Comparison of ENCODE assay signal across 7 cellular contexts in genomic region chr3:59049671-59050331, GRCh38. TPM values are rescaled to one million over a fixed set of nuclear protein-coding genes. Genes with fewer than 3 reads are reported as not detected.
DNase-seq lines count a peak whose midpoint lies in the region; ATAC-seq, FAIRE-seq and TF ChIP-seq lines count a peak whose summit lies in the region.

CFAP20DC (minus strand) TSS chr3:59050025; CDS start chr3:59049631, 394 bp downstream.

- H3K9me3 ChIP-seq in smooth muscle cell (replicated peaks; ENCODE audit: low read depth) = no peaks in the 10 kb centered on the region

- 2% methylated on average over 60 of the region's 60 CpGs for WGBS in smooth muscle cell (ENCODE audit: low lambda C conversion rate)

- peak within 1 kb of the TSS; percentile 68 for H3K4me3 ChIP-seq in bronchial epithelial cell (ENCODE audit: low read depth, low read length)
- peak within 1 kb of the TSS; percentile 86 for H3K4me3 ChIP-seq in smooth muscle cell

- H3K79me2 ChIP-seq in smooth muscle cell (ENCODE audit: low read depth) = no peaks in the 10 kb centered on the region

- peak within 1 kb of the TSS; percentile 99 for H2AFZ ChIP-seq in smooth muscle cell (ENCODE audit: low read depth)

- peak within 1 kb of the TSS; percentile 91 for H3K4me2 ChIP-seq in smooth muscle cell

- H4K20me1 ChIP-seq in smooth muscle cell (ENCODE audit: low read depth) = no peaks in the 10 kb centered on the region

- peak; percentile 89 for DNase-seq in GM18507 (ENCODE audit: extremely low spot score, insufficient read length, low read depth)
- DNase-seq in NCI-H2029 (lab: John Stamatoyannopoulos, UW) = peak; percentile 79
- peak; percentile 92 for DNase-seq in bronchial epithelial cell (ENCODE audit: low read depth)
- DNase-seq in iPS-NIHi7 (ENCODE audit: extremely low spot score) = peak; percentile 98
- DNase-seq in smooth muscle cell (lab: John Stamatoyannopoulos, UW; ENCODE audit: unreplicated experiment) = peak; percentile 74

- H3K27ac ChIP-seq in VCaP (peak within 1 kb of the TSS; percentile 63), smooth muscle cell (ENCODE audit: low read depth) (peak within 1 kb of the TSS; percentile 88)

- no peaks in the 10 kb centered on the region for H3K36me3 ChIP-seq in bronchial epithelial cell (ENCODE audit: control insufficient read depth, insufficient read depth, low read length)
- H3K36me3 ChIP-seq in smooth muscle cell (ENCODE audit: low read depth) = peaks cover 5% of the 10 kb centered on the region

- peaks cover 14% of the 10 kb centered on the region for H3K4me1 ChIP-seq in smooth muscle cell (ENCODE audit: low read depth)

- H3F3A ChIP-seq in smooth muscle cell (ENCODE audit: low read depth) = no peaks in the 10 kb centered on the region

- peak; percentile 97 for FAIRE-seq in GM18507 (lab: Jason Lieb, UNC)
- peak; percentile 60 for FAIRE-seq in bronchial epithelial cell (lab: Jason Lieb, UNC)

- H3K27me3 ChIP-seq in bronchial epithelial cell (ENCODE audit: control insufficient read depth, insufficient read depth, low read length) = no peaks in the 10 kb centered on the region
- no peaks in the 10 kb centered on the region for H3K27me3 ChIP-seq in smooth muscle cell (ENCODE audit: low read depth)

- ATAC-seq in HG02938 (IDR thresholded peaks at IDR 0.05; ENCODE audit: unreplicated experiment) = peak; percentile 97

- TF ChIP-seq CTCF in VCaP (conservative IDR thresholded peaks at IDR 0.05) (no peak), bronchial epithelial cell (IDR thresholded peaks at IDR 0.05; ENCODE audit: insufficient read depth, low read length, severe bottlenecking) (no peak), smooth muscle cell (IDR thresholded peaks at IDR 0.05; ENCODE audit: borderline replicate concordance, insufficient read depth, poor library complexity, severe bottlenecking) (no peak)

- peak within 1 kb of the TSS; percentile 91 for H3K9ac ChIP-seq in smooth muscle cell (ENCODE audit: low read depth)

RNA-seq across cellular contexts. Expression of gene CFAP20DC, which starts in this region (rescaled TPM):
- total RNA-seq in bronchial epithelial cell = 6.7 and 6.8 TPM in 2 replicates
- 9.0 and 11.6 TPM in 2 replicates for total RNA-seq in smooth muscle cell
- polyA plus RNA-seq in smooth muscle cell = 5.5 and 7.9 TPM in 2 replicates

Comparison
In these comparisons a context has a peak if more than half of its experiments do, and no peak if none do; other contexts are left out.
1. Peak in every context shown above with its lines: DNase-seq, ATAC-seq, H3K4me3 ChIP-seq and H3K27ac ChIP-seq.